ENCODE assay signal across 1 cellular context in genomic region chr19:45404557-45405434, GRCh38.
A peak's percentile ranks its signal among the peaks of the same experiment; 100 is the strongest.
TF ChIP-seq lines count a peak whose summit lies in the region.

Gene PPP1R13L, minus strand, starts transcription at chr19:45405069. Its CDS starts 6,751 bp downstream, at chr19:45398318.

TF ChIP-seq in K562, 482 proteins besides CTCF, POLR2A, EP300 and RAD21 (continued from another document and continues in another):
- peak; percentile 98 for TF ChIP-seq HDAC2 (IDR thresholded peaks at IDR 0.05)
- no peak for TF ChIP-seq STAT6 (CRISPR knock-in tag; IDR thresholded peaks at IDR 0.05)
- no peak for TF ChIP-seq MCM3 (IDR thresholded peaks at IDR 0.05)
- no peak for TF ChIP-seq IRF1 (CRISPR knock-in tag; IDR thresholded peaks at IDR 0.05; ENCODE audit: borderline replicate concordance)
- no peak for TF ChIP-seq ZNF699 (CRISPR knock-in tag; IDR thresholded peaks at IDR 0.05; ENCODE audit: insufficient replicate concordance)
- TF ChIP-seq MAZ (CRISPR knock-in tag; conservative IDR thresholded peaks at IDR 0.05 in 1 of 2, IDR thresholded peaks at IDR 0.05 in 1 of 2): peak; percentile 55 to 77
- TF ChIP-seq DEAF1 (CRISPR knock-in tag; IDR thresholded peaks at IDR 0.05): no peak
- no peak for TF ChIP-seq E2F1 (CRISPR knock-in tag; IDR thresholded peaks at IDR 0.05)
- TF ChIP-seq NFIC (IDR thresholded peaks at IDR 0.05): peak; percentile 76
- no peak for TF ChIP-seq TSC22D4 (tag; IDR thresholded peaks at IDR 0.05)
- peak; percentile 25; the same call in 1 of the 2 replicates for TF ChIP-seq ZBTB7A (IDR thresholded peaks at IDR 0.05; ENCODE audit: borderline replicate concordance, control insufficient read depth, low read depth, low read length)
- TF ChIP-seq VEZF1 (CRISPR knock-in tag; IDR thresholded peaks at IDR 0.05): peak; percentile 71
- 0 out of 2 replicates have a peak, but pooled peaks have one; percentile 66 for TF ChIP-seq NR1H2 (CRISPR knock-in tag; IDR thresholded peaks at IDR 0.05)
- TF ChIP-seq YY1 (IDR thresholded peaks at IDR 0.05; ENCODE audit: borderline replicate concordance in 1 of 3, control insufficient read depth in 1 of 3, extremely low read depth in 1 of 3, insufficient read depth in 3 of 3, insufficient read length in 1 of 3, insufficient replicate concordance in 2 of 3, low read depth in 1 of 3, low read length in 2 of 3): no peak
- TF ChIP-seq CGGBP1 (CRISPR knock-in tag; IDR thresholded peaks at IDR 0.05): no peak
- peak; percentile 86 for TF ChIP-seq ZNF121 (CRISPR knock-in tag; conservative IDR thresholded peaks at IDR 0.05)
- 0 out of 2 replicates have a peak, but pooled peaks have one; percentile 18 for TF ChIP-seq AFF4 (CRISPR knock-in tag; IDR thresholded peaks at IDR 0.05)
- no peak for TF ChIP-seq ID3 (CRISPR knock-in tag; IDR thresholded peaks at IDR 0.05)
- no peak; the same call in 1 of the 2 replicates for TF ChIP-seq ID3 (tag; IDR thresholded peaks at IDR 0.05)
- TF ChIP-seq SUPT5H (IDR thresholded peaks at IDR 0.05): no peak
- peak; percentile 67 for TF ChIP-seq HCFC1 (IDR thresholded peaks at IDR 0.05; ENCODE audit: low read depth, low read length)
- TF ChIP-seq FIP1L1 (IDR thresholded peaks at IDR 0.05; ENCODE audit: low read depth, low read length, poor library complexity, severe bottlenecking): no peak
- no peak for TF ChIP-seq ZNF518B (CRISPR knock-in tag; IDR thresholded peaks at IDR 0.05)
- TF ChIP-seq CC2D1A (IDR thresholded peaks at IDR 0.05): peak; percentile 49; the same call in 1 of the 2 replicates
- 0 out of 2 replicates have a peak, but pooled peaks have one; percentile 62 for TF ChIP-seq TRIM28 (IDR thresholded peaks at IDR 0.05)
- peak; percentile 79 for TF ChIP-seq FOXM1 (IDR thresholded peaks at IDR 0.05; ENCODE audit: low read depth)
- no peak for TF ChIP-seq FOXM1 (CRISPR knock-in tag; IDR thresholded peaks at IDR 0.05; ENCODE audit: low read depth)
- TF ChIP-seq FOXP4 (CRISPR knock-in tag; IDR thresholded peaks at IDR 0.05; ENCODE audit: borderline replicate concordance): no peak
- peak; percentile 47; the same call in 1 of the 2 replicates for TF ChIP-seq MYBL2 (IDR thresholded peaks at IDR 0.05; ENCODE audit: low read depth)
- TF ChIP-seq MYBL2 (CRISPR knock-in tag; IDR thresholded peaks at IDR 0.05; ENCODE audit: borderline replicate concordance): no peak
- no peak for TF ChIP-seq HNRNPH1 (optimal IDR thresholded peaks at IDR 0.05; ENCODE audit: low read depth, low read length)
- 0 out of 2 replicates have a peak, but pooled peaks have one; percentile 15 for TF ChIP-seq ZBTB1 (CRISPR knock-in tag; IDR thresholded peaks at IDR 0.05; ENCODE audit: borderline replicate concordance, low read depth)
- TF ChIP-seq ZBTB12 (CRISPR knock-in tag; IDR thresholded peaks at IDR 0.05): no peak
- TF ChIP-seq FOXK1 (CRISPR knock-in tag; IDR thresholded peaks at IDR 0.05; ENCODE audit: borderline replicate concordance): no peak
- no peak for TF ChIP-seq JUN (IDR thresholded peaks at IDR 0.05; ENCODE audit: borderline replicate concordance, low read depth, low read length)
- 0 out of 2 replicates have a peak, but pooled peaks have one; percentile 17 for TF ChIP-seq JUN (CRISPR knock-in tag; IDR thresholded peaks at IDR 0.05; ENCODE audit: borderline replicate concordance)
- 0 out of 2 replicates have a peak, but pooled peaks have one; percentile 23 for TF ChIP-seq FOXP1 (CRISPR knock-in tag; IDR thresholded peaks at IDR 0.05)
